ENCODE assay signal across 28 cellular contexts in genomic region chr12:131904346-131904745, GRCh38. TPM values are rescaled to one million over a fixed set of nuclear protein-coding genes. Genes with fewer than 3 reads are reported as not detected.
DNase-seq lines count a peak whose midpoint lies in the region; ATAC-seq, FAIRE-seq and TF ChIP-seq lines count a peak whose summit lies in the region.
"Had no signal": no experiment of that assay in that cellular context is flagged by ENCODE, and none has a peak within 500 bp of the region (broad histone marks: within the 10 kb centered on the region; RNA-seq: fewer than 3 reads in every experiment).

No MANE protein-coding gene starts in this region.

- CTCF ChIA-PET in activated CD4-positive, alpha-beta T cell treated with anti-CD3 and anti-CD28 coated beads for 36 hours (lab: Charles Lee), result no interaction called here
- CTCF ChIA-PET in H1 (lab: Charles Lee; ENCODE audit: partially characterized antibody), result interaction anchor here (0.9 to 1.0 kb wide), 3 partner anchors 11 to 269 kb away, joined by 3 to 4 read pairs (median 3); no protein-coding TSS in a partner anchor

- ATAC-seq in activated CD4-positive, alpha-beta T cell treated with anti-CD3 and anti-CD28 coated beads for 36 hours, result no peak
- ATAC-seq: K562 had no signal

- H3K9ac ChIP-seq in BLaER1, result 0 out of 2 replicates have a peak overlapping the region, but pooled peaks have one; percentile 38
- H3K9ac ChIP-seq in H1 (replicated peaks in 1 of 4; ENCODE audit: extremely low read depth in 1 of 4, low read depth in 3 of 4, low read length in 3 of 4), result no peak overlapping the region
- H3K9ac ChIP-seq in trophoblast cell (ENCODE audit: low read length), result no peak overlapping the region

- no peak for FAIRE-seq in H1 (lab: Jason Lieb, UNC)
- FAIRE-seq: GM12891, H54, HTR-8/SVneo, K562 had no signal

- no peak for TF ChIP-seq EP300 in H1 (IDR thresholded peaks at IDR 0.05; ENCODE audit: borderline replicate concordance in 1 of 2, low read depth in 2 of 2, low read length in 2 of 2)

- H3K18ac ChIP-seq in H1 (ENCODE audit: extremely low read depth, low read length) (no peak overlapping the region; the same call in 1 of the 2 replicates), trophoblast cell (ENCODE audit: low read length) (no peak overlapping the region)

- no peak for TF ChIP-seq CTCF in H1 (IDR thresholded peaks at IDR 0.05; ENCODE audit: control extremely low read depth in 1 of 3, insufficient read depth in 1 of 3, low read depth in 1 of 3, low read length in 3 of 3)

- H3K27ac ChIP-seq in BLaER1 (0 out of 2 replicates have a peak overlapping the region, but pooled peaks have one; percentile 18), H1 (ENCODE audit: low read depth, low read length) (no peak overlapping the region), trophoblast cell (ENCODE audit: low read depth, low read length) (no peak overlapping the region)
- H3K27ac ChIP-seq: 22Rv1, SK-N-MC had no signal

- H3K79me1 ChIP-seq in H1 (ENCODE audit: low read depth, low read length) (peaks cover 13% of the 10 kb centered on the region), trophoblast cell (ENCODE audit: low read length) (peaks cover 2% of the 10 kb centered on the region)

- H3K4ac ChIP-seq in H1 (replicated peaks; ENCODE audit: insufficient read length, low read depth, low read length) (no peak overlapping the region), trophoblast cell (ENCODE audit: low read depth, low read length) (peak overlapping the region; percentile 6)

- no peaks in the 10 kb centered on the region for H3K23me2 ChIP-seq in H1 (ENCODE audit: low read depth, low read length)

- no peak overlapping the region for H2BK15ac ChIP-seq in H1 (ENCODE audit: low read length)

- H3K27ac Mint-ChIP-seq in activated CD4-positive, alpha-beta T cell treated with anti-CD3 and anti-CD28 coated beads for 36 hours, result peak overlapping the region; percentile 19
- H3K27ac Mint-ChIP-seq: B cell had no signal

- H3K14ac ChIP-seq in H1 (ENCODE audit: insufficient read length) (no peak overlapping the region), trophoblast cell (ENCODE audit: low read length) (no peak overlapping the region)

- no peak overlapping the region for H2BK120ac ChIP-seq in H1 (replicated peaks; ENCODE audit: low read depth, low read length)
- H2BK120ac ChIP-seq in trophoblast cell (ENCODE audit: insufficient read depth, low read length, poor library complexity), result no peak overlapping the region

- no peak for TF ChIP-seq RAD21 in H1 (IDR thresholded peaks at IDR 0.05 in 1 of 2, conservative IDR thresholded peaks at IDR 0.05 in 1 of 2; ENCODE audit: low read depth in 2 of 2, low read length in 2 of 2)

- H3K4me1 ChIP-seq in BLaER1, result peaks cover 76% of the 10 kb centered on the region
- peaks cover 0 to 2% (median 0%) of the 10 kb centered on the region in 4 experiments; a peak in 2 of 7 replicates for H3K4me1 ChIP-seq in H1 (replicated peaks in 1 of 4; ENCODE audit: control insufficient read depth in 3 of 4, insufficient read depth in 4 of 4, low read length in 3 of 4)
- H3K4me1 ChIP-seq in trophoblast cell (ENCODE audit: control insufficient read depth in 1 of 2, insufficient read depth in 2 of 2, low read length in 2 of 2), result peaks cover 5 to 6% of the 10 kb centered on the region in 2 experiments

- H4K8ac ChIP-seq in H1 (ENCODE audit: extremely low read depth, insufficient read depth, low read length) (no peak overlapping the region), trophoblast cell (ENCODE audit: low read depth, low read length) (no peak overlapping the region)

- TF ChIP-seq POLR2A in H1 (IDR thresholded peaks at IDR 0.05; ENCODE audit: control extremely low read depth in 1 of 2, low read depth in 2 of 2, low read length in 2 of 2), result no peak

- H2AK5ac ChIP-seq in H1 (ENCODE audit: low read depth, low read length) (no peak overlapping the region), trophoblast cell (ENCODE audit: low read length) (no peak overlapping the region)

- H4K91ac ChIP-seq in H1 (replicated peaks; ENCODE audit: insufficient read length, low read length) (no peak overlapping the region), trophoblast cell (ENCODE audit: low read depth, low read length) (no peak overlapping the region)

- no peaks in the 10 kb centered on the region for H3K9me3 Mint-ChIP-seq in activated CD4-positive, alpha-beta T cell treated with anti-CD3 and anti-CD28 coated beads for 36 hours (ENCODE audit: low read depth)
- H3K9me3 Mint-ChIP-seq: CD14-positive monocyte; CD8-positive, alpha-beta memory T cell had no signal

- H2BK20ac ChIP-seq in H1 (ENCODE audit: low read length), result no peak overlapping the region

- POLR2A ChIA-PET in activated CD4-positive, alpha-beta T cell treated with anti-CD3 and anti-CD28 coated beads for 36 hours (lab: Charles Lee), result no interaction called here
- POLR2A ChIA-PET in H1 (lab: Charles Lee; ENCODE audit: partially characterized antibody), result interaction anchor here (0.9 to 6.5 kb wide), 6 partner anchors 12 to 1025 kb away, joined by 3 to 27 read pairs (median 3); partner anchors contain the start of gene PUS1

- H3K36me3 ChIP-seq in BLaER1, result peaks cover 89% of the 10 kb centered on the region
- H3K36me3 ChIP-seq in H1 (ENCODE audit: control insufficient read depth in 2 of 4, insufficient read depth in 4 of 4, low read length in 3 of 4), result peaks cover 0 to 15% (median 0%) of the 10 kb centered on the region in 4 experiments; a peak in 3 of 8 replicates
- H3K36me3 ChIP-seq in trophoblast cell (ENCODE audit: control insufficient read depth in 1 of 2, insufficient read depth in 2 of 2, low read length in 2 of 2), result peaks cover 57 to 61% of the 10 kb centered on the region in 2 experiments

- H3K4me3 ChIP-seq in BLaER1 (no peak overlapping the region), H1 (ENCODE audit: extremely low read depth in 1 of 4, insufficient read depth in 2 of 4, low read depth in 3 of 4, low read length in 4 of 4) (no peak overlapping the region), trophoblast cell (ENCODE audit: low read depth, low read length) (no peak overlapping the region)
- H3K4me3 ChIP-seq: K562, SK-N-MC had no signal

- H3K4me2 ChIP-seq in BLaER1 (peak overlapping the region; percentile 49; the same call in 1 of the 2 replicates), H1 (ENCODE audit: insufficient read depth in 1 of 2, low read depth in 2 of 2, low read length in 2 of 2) (no peak overlapping the region), trophoblast cell (ENCODE audit: low read length) (no peak overlapping the region)

- H3K79me2 ChIP-seq in H1 (ENCODE audit: control insufficient read depth in 1 of 2, insufficient read depth in 2 of 2, low read length in 2 of 2) (peaks cover 0 to 32% of the 10 kb centered on the region in 2 experiments; a peak in 1 of 4 replicates), trophoblast cell (ENCODE audit: control insufficient read depth, insufficient read depth, low read length, poor library complexity) (peaks cover 13% of the 10 kb centered on the region)

- peaks cover 8% of the 10 kb centered on the region for H3K4me1 Mint-ChIP-seq in activated CD4-positive, alpha-beta T cell treated with anti-CD3 and anti-CD28 coated beads for 36 hours

- WGBS in H1 (ENCODE audit: extremely low coverage in 1 of 2, insufficient coverage in 1 of 2, insufficient read length in 1 of 2, insufficient replicate concordance in 2 of 2, low coverage in 1 of 2, low lambda C conversion rate in 2 of 2, missing lambda C conversion rate in 1 of 2), 2 experiments, result 89% methylated on average over 5 of the region's 5 CpGs; no CpG with 5 or more reads in 1 of the 2 experiments
- no CpG with 5 or more reads among the region's 5 CpGs for WGBS in trophoblast cell (ENCODE audit: extremely low coverage, insufficient coverage, insufficient read length)

- no peak overlapping the region for H2AFZ ChIP-seq in H1 (ENCODE audit: low read length)
- no peak overlapping the region for H2AFZ ChIP-seq in trophoblast cell (ENCODE audit: insufficient read depth, low read length, poor library complexity)

- no peak overlapping the region for H4K5ac ChIP-seq in H1 (ENCODE audit: insufficient read length, low read depth, low read length)

- H3K9me3 ChIP-seq in BLaER1 (no peaks in the 10 kb centered on the region), H1 (ENCODE audit: insufficient read depth in 2 of 2, low read depth in 1 of 2, low read length in 1 of 2) (no peaks in the 10 kb centered on the region), trophoblast cell (ENCODE audit: insufficient read depth, low read depth, low read length) (no peaks in the 10 kb centered on the region)

- H2BK12ac ChIP-seq in H1 (ENCODE audit: low read depth, low read length) (no peak overlapping the region), trophoblast cell (ENCODE audit: low read length) (no peak overlapping the region)

- peaks cover 2% of the 10 kb centered on the region for H3K36me3 Mint-ChIP-seq in activated CD4-positive, alpha-beta T cell treated with anti-CD3 and anti-CD28 coated beads for 36 hours (ENCODE audit: low read depth)

- no peak overlapping the region for H3K4me3 Mint-ChIP-seq in activated CD4-positive, alpha-beta T cell treated with anti-CD3 and anti-CD28 coated beads for 36 hours
- H3K4me3 Mint-ChIP-seq: B cell; CD14-positive monocyte; CD8-positive, alpha-beta memory T cell had no signal

- peak overlapping the region; percentile 66; the same call in 1 of the 2 replicates for H2BK5ac ChIP-seq in H1 (ENCODE audit: low read depth, low read length)
- H2BK5ac ChIP-seq in trophoblast cell (ENCODE audit: low read depth, low read length, poor library complexity), result no peak overlapping the region

- DNase-seq in activated CD4-positive, alpha-beta T cell treated with anti-CD3 and anti-CD28 coated beads for 36 hours, result no peak
- no peak for DNase-seq in activated CD4-positive, alpha-beta T cell treated with anti-CD3 and anti-CD28 coated beads, Interleukin-2, amount 50 U/mL, for 48 hours
- no peak for DNase-seq in H1 (ENCODE audit: low read depth in 1 of 2, low spot score in 2 of 2)
- no peak for DNase-seq in trophoblast cell
- no peak for DNase-seq in NCI-H1694 (lab: John Stamatoyannopoulos, UW)
- no peak for DNase-seq in HCEC 1CT
- no peak for DNase-seq in activated gamma-delta T cell treated with Interleukin-2 at 50 U/mL for 16 hours
- DNase-seq: CD8-positive, alpha-beta memory T cell; DMS 273 treated with DMSO at 0.1 percent for 48 hours; DMS79; EL; GDM1; NCI-H1105 treated with DMSO at 0.1 percent for 48 hours; NCI-H2081; NCI-H2227 treated with DMSO at 0.1 percent for 48 hours; NCI-H510A; NCI-H69; RPMI8226; SIG-M5 had no signal

- H3K27me3 Mint-ChIP-seq in activated CD4-positive, alpha-beta T cell treated with anti-CD3 and anti-CD28 coated beads for 36 hours, result no peaks in the 10 kb centered on the region
- H3K27me3 Mint-ChIP-seq: B cell; CD8-positive, alpha-beta memory T cell had no signal

- no peak overlapping the region for H4K12ac ChIP-seq in trophoblast cell (ENCODE audit: low read depth, low read length)

- intact Hi-C loops in activated CD4-positive, alpha-beta T cell treated with anti-CD3 and anti-CD28 coated beads for 36 hours (cut with DNase I, micrococcal nuclease), result no loop called here

- no peak overlapping the region for H3K56ac ChIP-seq in H1 (replicated peaks; ENCODE audit: insufficient read length, low read depth, low read length)

- H4K20me1 ChIP-seq in BLaER1, result peaks cover 98% of the 10 kb centered on the region
- peaks cover 14 to 18% of the 10 kb centered on the region in 2 experiments for H4K20me1 ChIP-seq in H1 (replicated peaks in 1 of 2; ENCODE audit: control insufficient read depth in 1 of 2, insufficient read depth in 2 of 2, low read length in 2 of 2)

- no peaks in the 10 kb centered on the region for H3K27me3 ChIP-seq in BLaER1
- H3K27me3 ChIP-seq in H1 (replicated peaks in 1 of 4; ENCODE audit: control insufficient read depth in 3 of 4, extremely low read depth in 1 of 4, insufficient read depth in 3 of 4, low read length in 3 of 4), result no peaks in the 10 kb centered on the region
- H3K27me3 ChIP-seq in trophoblast cell (ENCODE audit: insufficient read depth, low read length), result no peaks in the 10 kb centered on the region

- H3K23ac ChIP-seq in H1 (ENCODE audit: insufficient read length), result no peak overlapping the region
- no peak overlapping the region for H3K23ac ChIP-seq in trophoblast cell (ENCODE audit: low read length)

RNA-seq across cellular contexts. Expression of gene ULK1, which starts 9.9 kb away (rescaled TPM):
- 10 to 100 TPM; 12.9 to 14.4 TPM for total RNA-seq in activated CD4-positive, alpha-beta T cell treated with anti-CD3 and anti-CD28 coated beads for 36 hours
- total RNA-seq in H1 (2021; fragmentation: NEBNext Ultra II Directional; extraction: Animal tissue kit (Norgen Biotek cat#: 25700)), result 44.1 and 48.5 TPM in 2 replicates
- 13.0 and 26.4 TPM in 2 replicates for polyA plus RNA-seq in H1 (2011; rRNA removed)
- 11.9 TPM for polyA plus RNA-seq in H1 (2011; cell fraction: cytosol; rRNA removed)
- polyA plus RNA-seq in H1 (2011; cell fraction: nucleus; rRNA removed), result 127 TPM
- 26.7 to 43.8 TPM (median 39.0 TPM) in 4 replicates for polyA plus RNA-seq in H1 (2012, experiment 1 of 2)
- 26.9 TPM for polyA plus RNA-seq in H1 (2012, experiment 2 of 2)
- 23.4 TPM for polyA plus RNA-seq in H1 (2013, experiment 1 of 2)
- polyA plus RNA-seq in H1 (2013, experiment 2 of 2), result 23.0 TPM
- polyA minus RNA-seq in H1 (2011; rRNA and poly(A)+ RNA removed), result 12.9 and 16.5 TPM in 2 replicates
- polyA minus RNA-seq in H1 (2011; cell fraction: cytosol; rRNA and poly(A)+ RNA removed), result 29.4 TPM
- polyA minus RNA-seq in H1 (2011; cell fraction: nucleus; rRNA and poly(A)+ RNA removed), result 42.7 TPM
- polyA plus RNA-seq in trophoblast cell (2013), result 74.0 and 74.9 TPM in 2 replicates

RNA-seq across cellular contexts. Expression of gene PUS1, which starts 24.7 kb away (rescaled TPM):
- total RNA-seq in activated CD4-positive, alpha-beta T cell treated with anti-CD3 and anti-CD28 coated beads for 36 hours, result 10 to 100 TPM; 37.8 to 56.5 TPM
- 81.2 and 82.5 TPM in 2 replicates for total RNA-seq in H1 (2021; fragmentation: NEBNext Ultra II Directional; extraction: Animal tissue kit (Norgen Biotek cat#: 25700))
- 48.1 and 65.7 TPM in 2 replicates for polyA plus RNA-seq in H1 (2011; rRNA removed)
- polyA plus RNA-seq in H1 (2011; cell fraction: cytosol; rRNA removed), result 74.1 TPM
- 85.2 TPM for polyA plus RNA-seq in H1 (2011; cell fraction: nucleus; rRNA removed)
- 57.7 to 80.3 TPM (median 73.5 TPM) in 4 replicates for polyA plus RNA-seq in H1 (2012, experiment 1 of 2)
- polyA plus RNA-seq in H1 (2012, experiment 2 of 2), result 51.6 TPM
- 42.1 TPM for polyA plus RNA-seq in H1 (2013, experiment 1 of 2)
- polyA plus RNA-seq in H1 (2013, experiment 2 of 2), result 42.7 TPM
- polyA minus RNA-seq in H1 (2011; rRNA and poly(A)+ RNA removed), result 28.4 and 37.6 TPM in 2 replicates
- polyA minus RNA-seq in H1 (2011; cell fraction: cytosol; rRNA and poly(A)+ RNA removed), result 50.9 TPM
- 40.6 TPM for polyA minus RNA-seq in H1 (2011; cell fraction: nucleus; rRNA and poly(A)+ RNA removed)
- 33.0 and 33.3 TPM in 2 replicates for polyA plus RNA-seq in trophoblast cell (2013)

RNA-seq across cellular contexts. Expression of gene EP400, which starts 45.4 kb away (rescaled TPM):
- 10 to 100 TPM; 46.4 to 51.3 TPM for total RNA-seq in activated CD4-positive, alpha-beta T cell treated with anti-CD3 and anti-CD28 coated beads for 36 hours
- 69.6 and 69.7 TPM in 2 replicates for total RNA-seq in H1 (2021; fragmentation: NEBNext Ultra II Directional; extraction: Animal tissue kit (Norgen Biotek cat#: 25700))
- polyA plus RNA-seq in H1 (2011; rRNA removed), result 13.1 and 16.2 TPM in 2 replicates
- 9.9 TPM for polyA plus RNA-seq in H1 (2011; cell fraction: cytosol; rRNA removed)
- polyA plus RNA-seq in H1 (2011; cell fraction: nucleus; rRNA removed), result 43.9 TPM
- polyA plus RNA-seq in H1 (2012, experiment 1 of 2), result 41.3 to 47.5 TPM (median 44.4 TPM) in 4 replicates
- polyA plus RNA-seq in H1 (2012, experiment 2 of 2), result 14.9 TPM
- 29.6 TPM for polyA plus RNA-seq in H1 (2013, experiment 1 of 2)
- 24.5 TPM for polyA plus RNA-seq in H1 (2013, experiment 2 of 2)
- 22.0 and 23.0 TPM in 2 replicates for polyA minus RNA-seq in H1 (2011; rRNA and poly(A)+ RNA removed)
- 27.4 TPM for polyA minus RNA-seq in H1 (2011; cell fraction: cytosol; rRNA and poly(A)+ RNA removed)
- 33.5 TPM for polyA minus RNA-seq in H1 (2011; cell fraction: nucleus; rRNA and poly(A)+ RNA removed)
- 25.4 and 26.9 TPM in 2 replicates for polyA plus RNA-seq in trophoblast cell (2013)
